ENCODE assay signal across 8 cellular contexts in genomic region chr1:157363660-157364140, GRCh38.
DNase-seq lines count a peak whose midpoint lies in the region; ATAC-seq and TF ChIP-seq lines count a peak whose summit lies in the region.

No MANE protein-coding gene starts in this region.

- peak; percentile 82 for TF ChIP-seq CTCF in fibroblast of the aortic adventitia (IDR thresholded peaks at IDR 0.05; ENCODE audit: insufficient read depth, low read length)
- peak in 8 of 11 experiments; percentile 20 to 63 (median 46) for TF ChIP-seq CTCF in spleen (IDR thresholded peaks at IDR 0.05 in 8 of 11, conservative IDR thresholded peaks at IDR 0.05 in 3 of 11)
- TF ChIP-seq CTCF in coronary artery (IDR thresholded peaks at IDR 0.05), result no peak
- TF ChIP-seq CTCF in vagina (IDR thresholded peaks at IDR 0.05), result no peak

- TF ChIP-seq POLR2A in spleen (IDR thresholded peaks at IDR 0.05) (no peak), vagina (IDR thresholded peaks at IDR 0.05) (no peak)

- H3K4me3 ChIP-seq in SJCRH30, result no peak overlapping the region
- H3K4me3 ChIP-seq in fibroblast of the aortic adventitia (ENCODE audit: low read depth, low read length), result no peak overlapping the region
- no peak overlapping the region for H3K4me3 ChIP-seq in spleen
- no peak overlapping the region for H3K4me3 ChIP-seq in coronary artery
- H3K4me3 ChIP-seq in vagina, result no peak overlapping the region

- H3K27ac ChIP-seq in SJCRH30, result no peak overlapping the region
- no peak overlapping the region for H3K27ac ChIP-seq in spleen
- no peak overlapping the region for H3K27ac ChIP-seq in coronary artery
- no peak overlapping the region for H3K27ac ChIP-seq in vagina

- H3K4me1 ChIP-seq in SJCRH30 (no peaks in the 10 kb centered on the region), spleen (no peaks in the 10 kb centered on the region), vagina (no peaks in the 10 kb centered on the region)

- DNase-seq in CD1c-positive myeloid dendritic cell (ENCODE audit: extremely low spot score) (peak; percentile 40), SJCRH30 (peak; percentile 18 to 41), fibroblast of the aortic adventitia (ENCODE audit: low read depth) (peak; percentile 43), spleen (no peak), coronary artery (ENCODE audit: low spot score) (no peak), vagina (ENCODE audit: extremely low spot score in 2 of 2) (no peak)

- H3K9me3 ChIP-seq in SJCRH30 (replicated peaks) (no peaks in the 10 kb centered on the region), spleen (no peaks in the 10 kb centered on the region), vagina (no peaks in the 10 kb centered on the region)

- H3K36me3 ChIP-seq in SJCRH30 (no peaks in the 10 kb centered on the region), spleen (no peaks in the 10 kb centered on the region), vagina (no peaks in the 10 kb centered on the region)

- ATAC-seq in GM18867 (IDR thresholded peaks at IDR 0.05; ENCODE audit: unreplicated experiment) (peak; percentile 89), HG03442 (IDR thresholded peaks at IDR 0.05; ENCODE audit: unreplicated experiment) (peak; percentile 73)

- no peaks in the 10 kb centered on the region for H3K27me3 ChIP-seq in SJCRH30
- peaks cover 0 to 15% (median 0%) of the 10 kb centered on the region in 7 donors for H3K27me3 ChIP-seq in spleen (replicated peaks in 1 of 7)
- no peaks in the 10 kb centered on the region for H3K27me3 ChIP-seq in vagina

- intact Hi-C loops in spleen (cut with DNase I; ENCODE audit: low total_unique reads), result no loop called here
- intact Hi-C loops in vagina (cut with DNase I), result no loop called here

- 67 to 81% (median 79%) methylated on average over 7 of the region's 7 CpGs for WGBS in spleen, 5 donors

Comparison
In these comparisons a context has a peak if more than half of its experiments do, and no peak if none do; other contexts are left out.
1. DNase-seq: peak in CD1c-positive myeloid dendritic cell (single experiment), SJCRH30 (2 of 2) and fibroblast of the aortic adventitia (single experiment); none in spleen (single experiment), coronary artery (single experiment) and vagina (0 of 2).
2. CTCF ChIP-seq: peak in fibroblast of the aortic adventitia (single experiment) and spleen (8 of 11); none in coronary artery (single experiment) and vagina (0 of 3).